Comparison of ENCODE assay signal across 1 cellular context in the genomic region with DNA sequence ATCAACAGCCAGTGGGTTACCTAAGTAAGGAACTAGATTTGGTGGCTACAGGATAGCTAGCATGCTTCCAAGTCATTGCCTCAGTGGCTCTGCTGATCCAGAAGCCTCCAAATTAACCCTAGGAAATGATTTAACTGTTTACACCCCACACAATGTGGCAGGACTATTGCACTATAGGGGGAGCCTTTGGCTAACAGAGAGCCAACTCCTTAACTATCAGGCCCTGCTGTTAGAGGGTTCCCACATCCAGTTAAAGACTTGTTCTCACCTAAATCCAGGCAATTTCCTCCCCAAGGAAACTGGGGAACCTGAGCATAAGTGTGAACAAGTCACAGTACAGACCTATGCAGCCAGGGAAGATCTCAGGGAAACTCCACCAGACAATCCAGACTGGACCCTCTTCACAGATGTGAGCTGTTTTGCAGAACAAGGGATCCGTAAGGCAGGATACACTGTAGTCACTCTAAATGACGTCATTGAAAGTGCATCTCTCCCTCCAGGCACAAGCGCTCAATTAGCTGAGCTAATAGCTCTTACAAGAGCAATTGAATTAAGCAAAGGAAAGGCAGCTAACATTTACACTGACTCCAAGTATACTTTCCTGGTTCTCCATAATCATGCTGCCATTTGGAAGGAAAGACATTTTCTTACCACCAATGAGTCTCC.
TF ChIP-seq lines count a peak whose summit lies in the region.

No MANE protein-coding gene starts in this region.

TF ChIP-seq in SK-N-SH, 30 proteins besides CTCF, POLR2A, EP300 and RAD21 (continued from another document):
- TF ChIP-seq, protein P1, sequence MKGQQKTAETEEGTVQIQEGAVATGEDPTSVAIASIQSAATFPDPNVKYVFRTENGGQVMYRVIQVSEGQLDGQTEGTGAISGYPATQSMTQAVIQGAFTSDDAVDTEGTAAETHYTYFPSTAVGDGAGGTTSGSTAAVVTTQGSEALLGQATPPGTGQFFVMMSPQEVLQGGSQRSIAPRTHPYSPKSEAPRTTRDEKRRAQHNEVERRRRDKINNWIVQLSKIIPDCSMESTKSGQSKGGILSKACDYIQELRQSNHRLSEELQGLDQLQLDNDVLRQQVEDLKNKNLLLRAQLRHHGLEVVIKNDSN (IDR thresholded peaks at IDR 0.05; ENCODE audit: borderline replicate concordance, low read depth): no peak
- TF ChIP-seq, protein P2, sequence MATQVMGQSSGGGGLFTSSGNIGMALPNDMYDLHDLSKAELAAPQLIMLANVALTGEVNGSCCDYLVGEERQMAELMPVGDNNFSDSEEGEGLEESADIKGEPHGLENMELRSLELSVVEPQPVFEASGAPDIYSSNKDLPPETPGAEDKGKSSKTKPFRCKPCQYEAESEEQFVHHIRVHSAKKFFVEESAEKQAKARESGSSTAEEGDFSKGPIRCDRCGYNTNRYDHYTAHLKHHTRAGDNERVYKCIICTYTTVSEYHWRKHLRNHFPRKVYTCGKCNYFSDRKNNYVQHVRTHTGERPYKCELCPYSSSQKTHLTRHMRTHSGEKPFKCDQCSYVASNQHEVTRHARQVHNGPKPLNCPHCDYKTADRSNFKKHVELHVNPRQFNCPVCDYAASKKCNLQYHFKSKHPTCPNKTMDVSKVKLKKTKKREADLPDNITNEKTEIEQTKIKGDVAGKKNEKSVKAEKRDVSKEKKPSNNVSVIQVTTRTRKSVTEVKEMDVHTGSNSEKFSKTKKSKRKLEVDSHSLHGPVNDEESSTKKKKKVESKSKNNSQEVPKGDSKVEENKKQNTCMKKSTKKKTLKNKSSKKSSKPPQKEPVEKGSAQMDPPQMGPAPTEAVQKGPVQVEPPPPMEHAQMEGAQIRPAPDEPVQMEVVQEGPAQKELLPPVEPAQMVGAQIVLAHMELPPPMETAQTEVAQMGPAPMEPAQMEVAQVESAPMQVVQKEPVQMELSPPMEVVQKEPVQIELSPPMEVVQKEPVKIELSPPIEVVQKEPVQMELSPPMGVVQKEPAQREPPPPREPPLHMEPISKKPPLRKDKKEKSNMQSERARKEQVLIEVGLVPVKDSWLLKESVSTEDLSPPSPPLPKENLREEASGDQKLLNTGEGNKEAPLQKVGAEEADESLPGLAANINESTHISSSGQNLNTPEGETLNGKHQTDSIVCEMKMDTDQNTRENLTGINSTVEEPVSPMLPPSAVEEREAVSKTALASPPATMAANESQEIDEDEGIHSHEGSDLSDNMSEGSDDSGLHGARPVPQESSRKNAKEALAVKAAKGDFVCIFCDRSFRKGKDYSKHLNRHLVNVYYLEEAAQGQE (IDR thresholded peaks at IDR 0.05; ENCODE audit: low read depth, low read length): no peak
- TF ChIP-seq NRF1 (IDR thresholded peaks at IDR 0.05; ENCODE audit: low read depth, low read length): no peak
- TF ChIP-seq GABPA (IDR thresholded peaks at IDR 0.05; ENCODE audit: low read depth): no peak
- TF ChIP-seq POLR2AphosphoS5 (IDR thresholded peaks at IDR 0.05; ENCODE audit: low read depth, low read length): no peak
- no peak for TF ChIP-seq MEF2A (IDR thresholded peaks at IDR 0.05; ENCODE audit: borderline replicate concordance, low read depth)
- no peak for TF ChIP-seq RCOR1 (IDR thresholded peaks at IDR 0.05; ENCODE audit: low read length)
- no peak for TF ChIP-seq RXRA (IDR thresholded peaks at IDR 0.05; ENCODE audit: borderline replicate concordance, low read depth)
- no peak for TF ChIP-seq RFX5 (IDR thresholded peaks at IDR 0.05; ENCODE audit: low read length)
- TF ChIP-seq NFIC (IDR thresholded peaks at IDR 0.05; ENCODE audit: borderline replicate concordance): no peak
- TF ChIP-seq MXI1 (IDR thresholded peaks at IDR 0.05; ENCODE audit: low read depth, low read length): no peak
